In genomic region chr19:46785980-46786235, GRCh38 we compare ENCODE assay signal across 8 cellular contexts. TPM values are rescaled to one million over a fixed set of nuclear protein-coding genes. Genes with fewer than 3 reads are reported as not detected.
DNase-seq lines count a peak whose midpoint lies in the region; ATAC-seq and TF ChIP-seq lines count a peak whose summit lies in the region.

No MANE protein-coding gene starts in this region.

- no peak for DNase-seq in activated CD4-positive, alpha-beta T cell treated with anti-CD3 and anti-CD28 coated beads, Interleukin-2, amount 10 ng/mL, durations not matched to agents 7 days and 5 days
- DNase-seq in activated CD4-positive, alpha-beta T cell treated with anti-CD3 and anti-CD28 coated beads, Interleukin-2, amount 50 U/mL, for 1 hour = no peak
- DNase-seq in activated naive CD8-positive, alpha-beta T cell treated with anti-CD3 and anti-CD28 coated beads for 36 hours = no peak
- DNase-seq in kidney glomerular epithelial cell (lab: John Stamatoyannopoulos, UW) = peak; percentile 60
- DNase-seq in thoracic aorta (ENCODE audit: low spot score) = no peak
- DNase-seq in stimulated activated CD4-positive, alpha-beta T cell treated with anti-CD3 and anti-CD28 coated beads, Interleukin-4, amount 100 ng/mL, for 4 hours = no peak
- no peak for DNase-seq in retina

- no peaks in the 10 kb centered on the region for H3K9me3 Mint-ChIP-seq in activated CD4-positive, alpha-beta T cell treated with anti-CD3 and anti-CD28 coated beads, Interleukin-2, amount 10 ng/mL, durations not matched to agents 7 days and 5 days
- H3K9me3 Mint-ChIP-seq in activated naive CD8-positive, alpha-beta T cell treated with anti-CD3 and anti-CD28 coated beads for 36 hours = no peaks in the 10 kb centered on the region

- no peak for ATAC-seq in thoracic aorta (ENCODE audit: insufficient number of reproducible peaks, low FRiP score, low read depth)
- ATAC-seq in GM18519 (IDR thresholded peaks at IDR 0.05; ENCODE audit: low FRiP score, unreplicated experiment) = no peak

- no peaks in the 10 kb centered on the region for H3K27me3 Mint-ChIP-seq in activated CD4-positive, alpha-beta T cell treated with anti-CD3 and anti-CD28 coated beads, Interleukin-2, amount 10 ng/mL, durations not matched to agents 7 days and 5 days
- no peaks in the 10 kb centered on the region for H3K27me3 Mint-ChIP-seq in activated naive CD8-positive, alpha-beta T cell treated with anti-CD3 and anti-CD28 coated beads for 36 hours

- H3K27me3 ChIP-seq in thoracic aorta (replicated peaks; ENCODE audit: insufficient read depth) = no peaks in the 10 kb centered on the region

- peaks cover 15% of the 10 kb centered on the region for H3K36me3 ChIP-seq in thoracic aorta

- H3K4me3 Mint-ChIP-seq in activated CD4-positive, alpha-beta T cell treated with anti-CD3 and anti-CD28 coated beads, Interleukin-2, amount 10 ng/mL, durations not matched to agents 7 days and 5 days = peak overlapping the region; percentile 97
- H3K4me3 Mint-ChIP-seq in activated naive CD8-positive, alpha-beta T cell treated with anti-CD3 and anti-CD28 coated beads for 36 hours = peak overlapping the region; percentile 92

- POLR2A ChIA-PET in activated CD4-positive, alpha-beta T cell treated with anti-CD3 and anti-CD28 coated beads, Interleukin-2, amount 10 ng/mL, durations not matched to agents 7 days and 5 days (lab: Charles Lee) = no interaction called here

- H3K36me3 Mint-ChIP-seq in activated CD4-positive, alpha-beta T cell treated with anti-CD3 and anti-CD28 coated beads, Interleukin-2, amount 10 ng/mL, durations not matched to agents 7 days and 5 days (ENCODE audit: low read depth) = peaks cover 47% of the 10 kb centered on the region
- H3K36me3 Mint-ChIP-seq in activated naive CD8-positive, alpha-beta T cell treated with anti-CD3 and anti-CD28 coated beads for 36 hours = peaks cover 65% of the 10 kb centered on the region

- H3K4me3 ChIP-seq in thoracic aorta = peak overlapping the region; percentile 92

- CTCF ChIA-PET in activated CD4-positive, alpha-beta T cell treated with anti-CD3 and anti-CD28 coated beads, Interleukin-2, amount 10 ng/mL, durations not matched to agents 7 days and 5 days (lab: Charles Lee) = interaction anchor here (2.2 to 2.5 kb wide), 2 partner anchors 19 to 55 kb away, joined by 8 to 16 read pairs; no protein-coding TSS in a partner anchor

- H3K27ac ChIP-seq in thoracic aorta = peak overlapping the region; percentile 79 to 86

- no peak for TF ChIP-seq CTCF in thoracic aorta (IDR thresholded peaks at IDR 0.05)

- peaks cover 5 to 42% of the 10 kb centered on the region in 2 donors for H3K4me1 ChIP-seq in thoracic aorta (ENCODE audit: control insufficient read depth in 1 of 2, low read depth in 2 of 2)

- peaks cover 62% of the 10 kb centered on the region for H3K4me1 Mint-ChIP-seq in activated CD4-positive, alpha-beta T cell treated with anti-CD3 and anti-CD28 coated beads, Interleukin-2, amount 10 ng/mL, durations not matched to agents 7 days and 5 days
- peaks cover 33% of the 10 kb centered on the region for H3K4me1 Mint-ChIP-seq in activated naive CD8-positive, alpha-beta T cell treated with anti-CD3 and anti-CD28 coated beads for 36 hours

- H3K27ac Mint-ChIP-seq in activated CD4-positive, alpha-beta T cell treated with anti-CD3 and anti-CD28 coated beads, Interleukin-2, amount 10 ng/mL, durations not matched to agents 7 days and 5 days = peak overlapping the region; percentile 93
- H3K27ac Mint-ChIP-seq in activated naive CD8-positive, alpha-beta T cell treated with anti-CD3 and anti-CD28 coated beads for 36 hours = peak overlapping the region; percentile 98

- no peaks in the 10 kb centered on the region for H3K9me3 ChIP-seq in thoracic aorta

RNA-seq across cellular contexts. Expression of gene SLC1A5, which starts 2.5 kb away (rescaled TPM):
- total RNA-seq in activated CD4-positive, alpha-beta T cell treated with anti-CD3 and anti-CD28 coated beads, Interleukin-2, amount 10 ng/mL, durations not matched to agents 7 days and 5 days = 100 to 1,000 TPM; 104 to 108 TPM
- 100 to 1,000 TPM; 299 to 309 TPM for total RNA-seq in activated naive CD8-positive, alpha-beta T cell treated with anti-CD3 and anti-CD28 coated beads for 36 hours
- 10 to 100 TPM; 48.7 to 66.2 TPM for total RNA-seq in thoracic aorta

RNA-seq across cellular contexts. Expression of gene STRN4, which starts 39.7 kb away (rescaled TPM):
- total RNA-seq in activated CD4-positive, alpha-beta T cell treated with anti-CD3 and anti-CD28 coated beads, Interleukin-2, amount 10 ng/mL, durations not matched to agents 7 days and 5 days = 10 to 100 TPM; 77.9 to 86.4 TPM
- total RNA-seq in activated naive CD8-positive, alpha-beta T cell treated with anti-CD3 and anti-CD28 coated beads for 36 hours = 10 to 100 TPM; 54.9 to 57.9 TPM
- total RNA-seq in thoracic aorta = 10 to 100 TPM; 60.9 to 66.7 TPM

RNA-seq across cellular contexts. Expression of gene FKRP, which starts 40.1 kb away (rescaled TPM):
- total RNA-seq in activated CD4-positive, alpha-beta T cell treated with anti-CD3 and anti-CD28 coated beads, Interleukin-2, amount 10 ng/mL, durations not matched to agents 7 days and 5 days = 10 to 100 TPM; 16.9 to 20.5 TPM
- total RNA-seq in activated naive CD8-positive, alpha-beta T cell treated with anti-CD3 and anti-CD28 coated beads for 36 hours = 10 to 100 TPM; 17.3 to 18.8 TPM
- total RNA-seq in thoracic aorta = 10 to 100 TPM; 20.6 to 99.2 TPM
